Comparison of ENCODE assay signal across 10 cellular contexts in the genomic region with DNA sequence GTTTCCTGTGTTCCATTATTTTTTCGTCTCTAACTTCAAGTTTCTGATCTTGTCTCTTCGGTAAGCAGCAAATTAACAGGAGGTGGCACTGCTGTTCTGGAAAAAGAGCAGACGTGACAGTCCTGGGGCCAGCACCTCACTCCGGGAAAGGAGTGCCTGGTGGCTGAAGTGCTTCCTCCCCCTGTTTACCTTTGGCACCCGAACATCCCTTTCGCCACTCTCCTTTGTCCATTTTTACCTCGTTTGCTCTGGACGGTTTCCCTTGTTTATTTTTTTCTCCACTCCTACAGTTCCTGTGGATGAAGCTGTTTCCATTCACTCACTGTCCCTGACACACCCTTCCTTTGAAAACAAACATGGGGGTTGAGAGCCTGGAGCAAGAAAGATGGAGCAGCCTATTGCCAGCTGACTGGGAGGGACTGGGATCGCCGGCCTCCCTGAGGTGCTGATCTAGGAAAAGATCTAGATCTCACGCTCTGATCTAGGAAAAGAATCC. TPM values are rescaled to one million over a fixed set of nuclear protein-coding genes. Genes with fewer than 3 reads are reported as not detected.
DNase-seq lines count a peak whose midpoint lies in the region; ATAC-seq, FAIRE-seq and TF ChIP-seq lines count a peak whose summit lies in the region.
"Had no signal": no experiment of that assay in that cellular context is flagged by ENCODE, and none has a peak within 500 bp of the region (broad histone marks: within the 10 kb centered on the region; RNA-seq: fewer than 3 reads in every experiment).

No MANE protein-coding gene starts in this region.

- H3K4me3 ChIP-seq in PC-3 (ENCODE audit: low read length) = 0 out of 2 replicates have a peak overlapping the region, but pooled peaks have one; percentile 34
- no peak overlapping the region for H3K4me3 ChIP-seq in SJCRH30

- H3K27ac ChIP-seq in PC-3 (ENCODE audit: low read length) (peak overlapping the region; percentile 39), SJCRH30 (no peak overlapping the region)

- H3K36me3 ChIP-seq in PC-3 (ENCODE audit: low read depth, low read length) (peaks cover 30% of the 10 kb centered on the region; the same call in 1 of the 2 replicates), SJCRH30 (peaks cover 32% of the 10 kb centered on the region)

- peak; percentile 86 for TF ChIP-seq CTCF in PC-3 (conservative IDR thresholded peaks at IDR 0.05; ENCODE audit: low read depth, low read length)
- peak; percentile 69 for TF ChIP-seq CTCF in osteocyte (IDR thresholded peaks at IDR 0.05)

- H3K27me3 ChIP-seq in PC-3 (ENCODE audit: low read length) = no peaks in the 10 kb centered on the region
- no peaks in the 10 kb centered on the region for H3K27me3 ChIP-seq in SJCRH30

- peaks cover 71% of the 10 kb centered on the region for H3K4me1 Mint-ChIP-seq in osteocyte (ENCODE audit: unreplicated experiment)

- peak overlapping the region; percentile 26 for H3K4me3 Mint-ChIP-seq in osteocyte (ENCODE audit: unreplicated experiment)

- peaks cover 18% of the 10 kb centered on the region for H3F3A ChIP-seq in PC-3 (ENCODE audit: low read length, unreplicated experiment)

- no TSS peak for BruUV-seq in PC-3 (replicated peaks; lab: Mats Ljungman, UMichigan)

- H3K9me2 ChIP-seq in PC-3 (replicated peaks; ENCODE audit: low read length) = no peaks in the 10 kb centered on the region

- H3K4me1 ChIP-seq in PC-3 (ENCODE audit: insufficient read depth, low read length) (peaks cover 56% of the 10 kb centered on the region), SJCRH30 (no peaks in the 10 kb centered on the region)

- H4K20me1 ChIP-seq in PC-3 (ENCODE audit: low read length) = no peaks in the 10 kb centered on the region

- H3K9ac ChIP-seq in PC-3 (ENCODE audit: low read length) = no peak overlapping the region

- H3K9me3 ChIP-seq in PC-3 (ENCODE audit: low read length) (no peaks in the 10 kb centered on the region), SJCRH30 (replicated peaks) (no peaks in the 10 kb centered on the region)

- H3K79me2 ChIP-seq in PC-3 (ENCODE audit: low read length) = peaks cover 72% of the 10 kb centered on the region

- H2AFZ ChIP-seq in PC-3 (ENCODE audit: low read length) = no peak overlapping the region

- POLR2A ChIA-PET in PC-3 (lab: Charles Lee; ENCODE audit: unreplicated experiment) = interaction anchor here (0.6 to 0.9 kb wide), 2 partner anchors 14 to 41 kb away, joined by 4 to 5 read pairs; no protein-coding TSS in a partner anchor

- H3K27ac Mint-ChIP-seq in osteocyte (ENCODE audit: unreplicated experiment) = peak overlapping the region; percentile 94

- intact Hi-C loops in PC-3 (cut with micrococcal nuclease) = loop anchor here (1.0 kb wide), 4 partner anchors 14 to 68 kb away; no protein-coding TSS in a partner anchor

- CTCF ChIA-PET in PC-3 (lab: Charles Lee) = interaction anchor here (0.6 to 2.8 kb wide), 19 partner anchors 10 to 225 kb away, joined by 3 to 42 read pairs (median 5); a partner anchor contains a TSS

- peaks cover 9% of the 10 kb centered on the region for H3K36me3 Mint-ChIP-seq in osteocyte (ENCODE audit: unreplicated experiment)

- H3K27me3 Mint-ChIP-seq in osteocyte (ENCODE audit: unreplicated experiment) = no peaks in the 10 kb centered on the region

- DNase-seq in COR-L47 (lab: John Stamatoyannopoulos, UW) (peak; percentile 21), PC-3 (peak; percentile 91), fibroblast of gingiva (ENCODE audit: low read depth) (peak; percentile 46), osteocyte (ENCODE audit: extremely low spot score, unreplicated experiment) (no peak), DMS53 treated with DMSO at 0.1 percent for 48 hours (lab: John Stamatoyannopoulos, UW; ENCODE audit: unreplicated experiment) (no peak), SJCRH30 (no peak), RCC 7860 (ENCODE audit: low spot score) (no peak)
- no peak for DNase-seq in stimulated activated CD4-positive, alpha-beta T cell treated with anti-CD3 and anti-CD28 coated beads, Interleukin-4, amount 100 ng/mL, for 4 hours
- DNase-seq: DND-41, SHP77 had no signal

- ATAC-seq in PC-3 = peak; percentile 77

- FAIRE-seq in RCC 7860 (lab: Jason Lieb, UNC) = no peak

- peak overlapping the region; percentile 64 for H3K4me2 ChIP-seq in PC-3 (ENCODE audit: low read length)

- no peaks in the 10 kb centered on the region for H3K9me3 Mint-ChIP-seq in osteocyte (ENCODE audit: unreplicated experiment)

RNA-seq across cellular contexts. Expression of a gene that starts 12.6 kb away (rescaled TPM):
- 97.8 and 115 TPM in 2 replicates for total RNA-seq in PC-3 (2014; rRNA removed)
- total RNA-seq in osteocyte = 88.1 and 103 TPM in 2 replicates
- total RNA-seq in SJCRH30 (2014; rRNA removed; shearing (Covaris generic)) = 63.4 and 74.0 TPM in 2 replicates

RNA-seq across cellular contexts. Expression of a gene that starts 12.8 kb away (rescaled TPM):
- total RNA-seq in PC-3 (2014; rRNA removed) (54.2 and 97.7 TPM in 2 replicates), osteocyte (39.2 and 44.7 TPM in 2 replicates)
- 25.9 and 28.1 TPM in 2 replicates for total RNA-seq in SJCRH30 (2014; rRNA removed; shearing (Covaris generic))

RNA-seq across cellular contexts. Expression of a gene that starts 41.5 kb away (rescaled TPM):
- total RNA-seq in PC-3 (2014; rRNA removed) = 273 and 362 TPM in 2 replicates
- 460 and 524 TPM in 2 replicates for total RNA-seq in osteocyte
- total RNA-seq in SJCRH30 (2014; rRNA removed; shearing (Covaris generic)) = 4.3 and 8.8 TPM in 2 replicates

RNA-seq across cellular contexts. Expression of a gene that starts 46.5 kb away (rescaled TPM):
- 2.3 and 4.3 TPM in 2 replicates for total RNA-seq in PC-3 (2014; rRNA removed)
- total RNA-seq in osteocyte = 0.24 and 0.42 TPM in 2 replicates
- 0.14 and 0.18 TPM in 2 replicates for total RNA-seq in SJCRH30 (2014; rRNA removed; shearing (Covaris generic))

Comparison
In these comparisons a context has a peak if more than half of its experiments do, and no peak if none do; other contexts are left out.
1. DNase-seq: peak in COR-L47 (single experiment), PC-3 (single experiment) and fibroblast of gingiva (single experiment); none in osteocyte (single experiment), DMS53 treated with DMSO at 0.1 percent for 48 hours (single experiment), SJCRH30 (0 of 2), RCC 7860 (single experiment) and stimulated activated CD4-positive, alpha-beta T cell treated with anti-CD3 and anti-CD28 coated beads, Interleukin-4, amount 100 ng/mL, for 4 hours (0 of 2).
2. RNA of a gene that starts 41.5 kb away (total RNA-seq): 460 to 524 TPM in osteocyte and 273 to 362 TPM in PC-3; 4.3 to 8.8 TPM in SJCRH30; every median in the first group is over 10 times any median in the second.